In genomic region chr12:3872800-3873636, GRCh38 we compare ENCODE assay signal across 8 cellular contexts. TPM values are rescaled to one million over a fixed set of nuclear protein-coding genes. Genes with fewer than 3 reads are reported as not detected.
DNase-seq lines count a peak whose midpoint lies in the region; TF ChIP-seq lines count a peak whose summit lies in the region.

Gene PARP11, minus strand, starts transcription at chr12:3873399. Its CDS starts 170 bp downstream, at chr12:3873229.

- H3K4me3 ChIP-seq in effector memory CD4-positive, alpha-beta T cell (ENCODE audit: insufficient read depth, low read depth, low read length, poor library complexity, severe bottlenecking): peak within 1 kb of the TSS; percentile 78
- H3K4me3 ChIP-seq in mesenchymal stem cell (ENCODE audit: insufficient read depth in 1 of 2, low read depth in 1 of 2, low read length in 2 of 2): peak within 1 kb of the TSS; percentile 80 to 97

- H2BK5ac ChIP-seq in mesenchymal stem cell (ENCODE audit: low read depth, low read length, poor library complexity, severe bottlenecking): peak within 1 kb of the TSS; percentile 100

- no peak within 1 kb of the TSS for H3K23ac ChIP-seq in mesenchymal stem cell (ENCODE audit: low read length in 2 of 2)

- no peak for TF ChIP-seq CTCF in GM20000 (IDR thresholded peaks at IDR 0.05; ENCODE audit: extremely low read depth, missing control alignments)

- H3K79me1 ChIP-seq in mesenchymal stem cell (replicated peaks; ENCODE audit: low read length, poor library complexity, severe bottlenecking): peaks cover 24% of the 10 kb centered on the region

- no peaks in the 10 kb centered on the region for H3K36me3 ChIP-seq in effector memory CD4-positive, alpha-beta T cell (ENCODE audit: control insufficient read depth, insufficient read depth, low read length)
- no peaks in the 10 kb centered on the region for H3K36me3 ChIP-seq in mesenchymal stem cell (ENCODE audit: control insufficient read depth in 1 of 2, insufficient read depth in 2 of 2, low read depth in 1 of 2, low read length in 2 of 2)

- DNase-seq in CMK (ENCODE audit: low read depth) (peak; percentile 87), GM20000 (ENCODE audit: low spot score) (peak; percentile 89), HT-29 (ENCODE audit: low spot score) (peak; percentile 94), NOMO-1 treated with DMSO at 0.1 percent for 48 hours (lab: John Stamatoyannopoulos, UW; ENCODE audit: unreplicated experiment) (peak; percentile 95), mesenchymal stem cell (peak; percentile 97)
- peak; percentile 94 to 97 for DNase-seq in activated CD8-positive, alpha-beta memory T cell treated with anti-CD3 and anti-CD28 coated beads for 4 hours (ENCODE audit: low read depth in 2 of 2)
- DNase-seq in effector memory CD4-positive, alpha-beta T cell: peak; percentile 93 to 95 (median 95)
- DNase-seq in stimulated activated CD8-positive, alpha-beta memory T cell treated with anti-CD3 and anti-CD28 coated beads, Interleukin-12 subunit alpha, Interleukin-12 subunit beta, amount 100 ng/mL, for 4 hours (ENCODE audit: low read depth): peak; percentile 94

- H3K18ac ChIP-seq in mesenchymal stem cell (ENCODE audit: low read depth in 1 of 2, low read length in 2 of 2): peak within 1 kb of the TSS; percentile 78 to 92

- peak within 1 kb of the TSS; percentile 94 for H2BK120ac ChIP-seq in mesenchymal stem cell (ENCODE audit: low read depth, low read length)

- H3K9ac ChIP-seq in mesenchymal stem cell (ENCODE audit: low read length): peak within 1 kb of the TSS; percentile 97

- no peak within 1 kb of the TSS for H2BK15ac ChIP-seq in mesenchymal stem cell (ENCODE audit: low read depth, poor library complexity, severe bottlenecking)

- H2AK5ac ChIP-seq in mesenchymal stem cell (ENCODE audit: low read length, severe bottlenecking): peak within 1 kb of the TSS; percentile 70

- H3K14ac ChIP-seq in mesenchymal stem cell (ENCODE audit: low read length in 2 of 2): peak within 1 kb of the TSS in 1 of 2 experiments; percentile 26

- peak within 1 kb of the TSS in 1 of 2 experiments; percentile 40 for H3K4ac ChIP-seq in mesenchymal stem cell (ENCODE audit: low read depth in 1 of 2, low read length in 2 of 2)

- H4K8ac ChIP-seq in mesenchymal stem cell (ENCODE audit: low read length): peak within 1 kb of the TSS; percentile 93

- 1% methylated on average over 31 of the region's 55 CpGs for WGBS in mesenchymal stem cell

- H3K27ac ChIP-seq in effector memory CD4-positive, alpha-beta T cell (ENCODE audit: insufficient read depth, low read length, poor library complexity, severe bottlenecking): peak within 1 kb of the TSS; percentile 96
- peak within 1 kb of the TSS; percentile 99 for H3K27ac ChIP-seq in mesenchymal stem cell (ENCODE audit: low read length, poor library complexity, severe bottlenecking)

- H3K27me3 ChIP-seq in effector memory CD4-positive, alpha-beta T cell (replicated peaks; ENCODE audit: control insufficient read depth, insufficient read depth, low read length, poor library complexity, severe bottlenecking): no peaks in the 10 kb centered on the region
- H3K27me3 ChIP-seq in mesenchymal stem cell (ENCODE audit: control insufficient read depth in 1 of 2, insufficient read depth in 1 of 2, low read length in 2 of 2): peaks cover 0 to 3% of the 10 kb centered on the region in 2 experiments

- peak within 1 kb of the TSS; percentile 95 for H3K4me2 ChIP-seq in mesenchymal stem cell (ENCODE audit: low read length, poor library complexity, severe bottlenecking)

- H2BK12ac ChIP-seq in mesenchymal stem cell (ENCODE audit: low read length in 2 of 2): peak within 1 kb of the TSS in 1 of 2 experiments; percentile 24

- no peaks in the 10 kb centered on the region for H3K9me3 ChIP-seq in effector memory CD4-positive, alpha-beta T cell (ENCODE audit: control insufficient read depth, low read length)
- peaks cover 1% of the 10 kb centered on the region for H3K9me3 ChIP-seq in mesenchymal stem cell (ENCODE audit: control insufficient read depth, low read length)

- peaks cover 23% of the 10 kb centered on the region for H3K4me1 ChIP-seq in effector memory CD4-positive, alpha-beta T cell (ENCODE audit: control insufficient read depth, insufficient read depth, low read length, poor library complexity, severe bottlenecking)
- no peaks in the 10 kb centered on the region for H3K4me1 ChIP-seq in mesenchymal stem cell (ENCODE audit: control insufficient read depth, insufficient read depth, low read depth, low read length)

- peak within 1 kb of the TSS; percentile 29 for H2AFZ ChIP-seq in mesenchymal stem cell (ENCODE audit: low read depth, low read length)

- H4K91ac ChIP-seq in mesenchymal stem cell (ENCODE audit: low read length): peak within 1 kb of the TSS; percentile 50

RNA-seq across cellular contexts. Expression of gene PARP11, which starts in this region (rescaled TPM):
- 0.60 and 1.3 TPM in 2 replicates for total RNA-seq in HT-29 (2014; rRNA removed; shearing (Covaris generic))
- polyA plus RNA-seq in mesenchymal stem cell (2013, experiment 1 of 2): 6.5 TPM
- polyA plus RNA-seq in mesenchymal stem cell (2013, experiment 2 of 2): 5.6 TPM

Comparison
In these comparisons a context has a peak if more than half of its experiments do, and no peak if none do; other contexts are left out.
1. Peak in every context shown above with its lines: DNase-seq, H3K4me3 ChIP-seq and H3K27ac ChIP-seq.